In genomic region chr1:206202789-206203363, GRCh38 we compare ENCODE assay signal across 8 cellular contexts. TPM values are rescaled to one million over a fixed set of nuclear protein-coding genes. Genes with fewer than 3 reads are reported as not detected.
DNase-seq lines count a peak whose midpoint lies in the region; ATAC-seq and TF ChIP-seq lines count a peak whose summit lies in the region.
"Not testable (repeated sequence)": the region's sequence is repeated elsewhere in the genome, so short reads cannot be mapped to it uniquely, and the experiment has no call there.

Gene FAM72A (minus strand): TSS chr1:206202839. CDS start chr1:206202025, 814 bp downstream.

- not testable (repeated sequence) for H3K27me3 Mint-ChIP-seq in chondrocyte (ENCODE audit: low read depth)

- not testable (repeated sequence) for H3K36me3 Mint-ChIP-seq in chondrocyte (ENCODE audit: low read depth)

- H3K9me3 Mint-ChIP-seq in chondrocyte (ENCODE audit: low read depth), result not testable (repeated sequence)

- peak; percentile 100 for DNase-seq in Ammon's horn (ENCODE audit: low spot score)
- DNase-seq in NCI-H526 (lab: John Stamatoyannopoulos, UW), result peak; percentile 97 to 99
- peak; percentile 94 to 95 for DNase-seq in activated CD4-positive, alpha-beta T cell treated with anti-CD3 and anti-CD28 coated beads for 4 hours
- DNase-seq in chondrocyte (ENCODE audit: low spot score), result peak; percentile 98
- DNase-seq in left colon, result peak; percentile 95 to 99
- peak; percentile 79 to 93 for DNase-seq in stimulated activated CD4-positive, alpha-beta T cell treated with anti-CD3 and anti-CD28 coated beads, Interleukin-1b, Interleukin-23, amount 100 ng/mL, for 1 hour (ENCODE audit: low read depth in 2 of 2)

- peak; percentile 89 for ATAC-seq in GM19455 (IDR thresholded peaks at IDR 0.05; ENCODE audit: unreplicated experiment)
- peak; percentile 72 for ATAC-seq in HG03558 (IDR thresholded peaks at IDR 0.05; ENCODE audit: extremely low read depth, unreplicated experiment)
- peak; percentile 85 for ATAC-seq in left colon

- H3K4me1 Mint-ChIP-seq in chondrocyte (ENCODE audit: low read depth), result not testable (repeated sequence)

- H3K27ac Mint-ChIP-seq in chondrocyte (ENCODE audit: unreplicated experiment), result peak within 1 kb of the TSS; percentile 87

- TF ChIP-seq CTCF in chondrocyte (IDR thresholded peaks at IDR 0.05), result not testable (repeated sequence)

- H3K4me3 Mint-ChIP-seq in chondrocyte (ENCODE audit: unreplicated experiment), result peak within 1 kb of the TSS; percentile 77

- intact Hi-C loops in left colon (cut with DNase I, micrococcal nuclease), result not testable (repeated sequence)

RNA-seq across cellular contexts. Expression of gene FAM72A, which starts in this region (rescaled TPM):
- total RNA-seq in chondrocyte (1.9 to 3.3 TPM (median 2.3 TPM) in 3 replicates), left colon (1 to 10 TPM; 1.9 to 2.5 TPM)

Comparison
In these comparisons a context has a peak if more than half of its experiments do, and no peak if none do; other contexts are left out.
1. Peak in every context shown above with its lines: DNase-seq and ATAC-seq.